Comparison of ENCODE assay signal across 1 cellular context in genomic region chr12:1661553-1662335, GRCh38.
TF ChIP-seq lines count a peak whose summit lies in the region.

No MANE protein-coding gene starts in this region.

TF ChIP-seq in K562, 482 proteins besides CTCF, POLR2A, EP300 and RAD21 (continued from another document and continues in another):
- no peak for TF ChIP-seq NR1H2 (CRISPR knock-in tag; IDR thresholded peaks at IDR 0.05)
- peak; percentile 46 to 63; a peak in 3 of 4 replicates for TF ChIP-seq MAZ (CRISPR knock-in tag; conservative IDR thresholded peaks at IDR 0.05 in 1 of 2, IDR thresholded peaks at IDR 0.05 in 1 of 2)
- TF ChIP-seq POLR3G (IDR thresholded peaks at IDR 0.05; ENCODE audit: extremely low read depth, insufficient read length, insufficient replicate concordance): no peak
- no peak for TF ChIP-seq KDM4B (IDR thresholded peaks at IDR 0.05; ENCODE audit: borderline replicate concordance in 2 of 2, low read depth in 1 of 2)
- no peak for TF ChIP-seq ZNF76 (CRISPR knock-in tag; IDR thresholded peaks at IDR 0.05; ENCODE audit: borderline replicate concordance)
- no peak for TF ChIP-seq LEF1 (IDR thresholded peaks at IDR 0.05)
- peak; percentile 70 for TF ChIP-seq TBP (optimal IDR thresholded peaks at IDR 0.05; ENCODE audit: low read depth, low read length)
- no peak for TF ChIP-seq PBX2 (CRISPR knock-in tag; IDR thresholded peaks at IDR 0.05; ENCODE audit: low read depth)
- TF ChIP-seq PBX2 (tag; conservative IDR thresholded peaks at IDR 0.05; ENCODE audit: low read depth): no peak
- TF ChIP-seq, protein P1, sequence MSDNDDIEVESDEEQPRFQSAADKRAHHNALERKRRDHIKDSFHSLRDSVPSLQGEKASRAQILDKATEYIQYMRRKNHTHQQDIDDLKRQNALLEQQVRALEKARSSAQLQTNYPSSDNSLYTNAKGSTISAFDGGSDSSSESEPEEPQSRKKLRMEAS (CRISPR knock-in tag; IDR thresholded peaks at IDR 0.05): peak; percentile 88
- no peak for TF ChIP-seq NFE2 (IDR thresholded peaks at IDR 0.05; ENCODE audit: low read depth)
- TF ChIP-seq CEBPZ (IDR thresholded peaks at IDR 0.05; ENCODE audit: borderline replicate concordance, low read depth, low read length): no peak
- TF ChIP-seq, protein P2, sequence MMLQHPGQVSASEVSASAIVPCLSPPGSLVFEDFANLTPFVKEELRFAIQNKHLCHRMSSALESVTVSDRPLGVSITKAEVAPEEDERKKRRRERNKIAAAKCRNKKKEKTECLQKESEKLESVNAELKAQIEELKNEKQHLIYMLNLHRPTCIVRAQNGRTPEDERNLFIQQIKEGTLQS (IDR thresholded peaks at IDR 0.05): no peak
- TF ChIP-seq, protein P2 (CRISPR knock-in tag; conservative IDR thresholded peaks at IDR 0.05): no peak
- TF ChIP-seq ZNF561 (CRISPR knock-in tag; conservative IDR thresholded peaks at IDR 0.05): no peak
- no peak for TF ChIP-seq PTTG1 (tag; IDR thresholded peaks at IDR 0.05; ENCODE audit: low read depth)
- no peak for TF ChIP-seq ZNF511 (CRISPR knock-in tag; IDR thresholded peaks at IDR 0.05)
- TF ChIP-seq ZNF79 (CRISPR knock-in tag; IDR thresholded peaks at IDR 0.05; ENCODE audit: low read depth): no peak
- no peak for TF ChIP-seq EGR1 (conservative IDR thresholded peaks at IDR 0.05)
- no peak for TF ChIP-seq ESRRA (IDR thresholded peaks at IDR 0.05; ENCODE audit: borderline replicate concordance, low read depth)
- TF ChIP-seq ILK (tag; IDR thresholded peaks at IDR 0.05; ENCODE audit: borderline replicate concordance, low read depth): no peak
- no peak for TF ChIP-seq ZNF764 (CRISPR knock-in tag; IDR thresholded peaks at IDR 0.05; ENCODE audit: low read depth)
- TF ChIP-seq MEIS2 (IDR thresholded peaks at IDR 0.05; ENCODE audit: partially characterized antibody): no peak
- TF ChIP-seq NEUROD1 (IDR thresholded peaks at IDR 0.05; ENCODE audit: borderline replicate concordance, low read depth, low read length, partially characterized antibody): no peak
- no peak for TF ChIP-seq ZHX1 (conservative IDR thresholded peaks at IDR 0.05; ENCODE audit: low read length)
- TF ChIP-seq SRF (CRISPR knock-in tag; IDR thresholded peaks at IDR 0.05): no peak
- TF ChIP-seq YY1 (IDR thresholded peaks at IDR 0.05; ENCODE audit: borderline replicate concordance in 1 of 3, control insufficient read depth in 1 of 3, extremely low read depth in 1 of 3, insufficient read depth in 3 of 3, insufficient read length in 1 of 3, insufficient replicate concordance in 2 of 3, low read depth in 1 of 3, low read length in 2 of 3): peak in 2 of 3 experiments; percentile 48 to 71
- TF ChIP-seq ZBTB12 (CRISPR knock-in tag; IDR thresholded peaks at IDR 0.05): no peak
- TF ChIP-seq MCM7 (IDR thresholded peaks at IDR 0.05): no peak
- TF ChIP-seq ZNF134 (CRISPR knock-in tag; conservative IDR thresholded peaks at IDR 0.05): no peak
- TF ChIP-seq ZNF217 (CRISPR knock-in tag; IDR thresholded peaks at IDR 0.05): no peak
- TF ChIP-seq ZNF347 (CRISPR knock-in tag; IDR thresholded peaks at IDR 0.05; ENCODE audit: low read depth): no peak
- TF ChIP-seq KAT8 (IDR thresholded peaks at IDR 0.05; ENCODE audit: low read depth): no peak
- TF ChIP-seq TRIM28 (IDR thresholded peaks at IDR 0.05): no peak
- no peak for TF ChIP-seq ARID4B (CRISPR knock-in tag; IDR thresholded peaks at IDR 0.05)
- TF ChIP-seq HOXB6 (CRISPR knock-in tag; IDR thresholded peaks at IDR 0.05; ENCODE audit: borderline replicate concordance): no peak
- TF ChIP-seq CREM (IDR thresholded peaks at IDR 0.05; ENCODE audit: low read depth): peak; percentile 16; the same call in 1 of the 2 replicates
- TF ChIP-seq, protein P3, sequence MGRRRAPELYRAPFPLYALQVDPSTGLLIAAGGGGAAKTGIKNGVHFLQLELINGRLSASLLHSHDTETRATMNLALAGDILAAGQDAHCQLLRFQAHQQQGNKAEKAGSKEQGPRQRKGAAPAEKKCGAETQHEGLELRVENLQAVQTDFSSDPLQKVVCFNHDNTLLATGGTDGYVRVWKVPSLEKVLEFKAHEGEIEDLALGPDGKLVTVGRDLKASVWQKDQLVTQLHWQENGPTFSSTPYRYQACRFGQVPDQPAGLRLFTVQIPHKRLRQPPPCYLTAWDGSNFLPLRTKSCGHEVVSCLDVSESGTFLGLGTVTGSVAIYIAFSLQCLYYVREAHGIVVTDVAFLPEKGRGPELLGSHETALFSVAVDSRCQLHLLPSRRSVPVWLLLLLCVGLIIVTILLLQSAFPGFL (CRISPR knock-in tag; IDR thresholded peaks at IDR 0.05): no peak
- no peak for TF ChIP-seq IRF2 (CRISPR knock-in tag; IDR thresholded peaks at IDR 0.05)
- no peak for TF ChIP-seq ZNF77 (CRISPR knock-in tag; IDR thresholded peaks at IDR 0.05)
- no peak for TF ChIP-seq SAFB (IDR thresholded peaks at IDR 0.05; ENCODE audit: borderline replicate concordance, low read depth, low read length)
- TF ChIP-seq CLOCK (CRISPR knock-in tag; IDR thresholded peaks at IDR 0.05; ENCODE audit: borderline replicate concordance): no peak
- no peak for TF ChIP-seq ZNF408 (CRISPR knock-in tag; IDR thresholded peaks at IDR 0.05; ENCODE audit: low read depth)
- no peak for TF ChIP-seq NFE2L1 (tag; IDR thresholded peaks at IDR 0.05; ENCODE audit: borderline replicate concordance, low read depth)
